ENCODE assay signal across 26 cellular contexts in genomic region chr11:116173946-116174911, GRCh38.
DNase-seq lines count a peak whose midpoint lies in the region; ATAC-seq and TF ChIP-seq lines count a peak whose summit lies in the region.
"Had no signal": no experiment of that assay in that cellular context is flagged by ENCODE, and none has a peak within 500 bp of the region (broad histone marks: within the 10 kb centered on the region; RNA-seq: fewer than 3 reads in every experiment).

No MANE protein-coding gene starts in this region.

- no peak for TF ChIP-seq CTCF in WTC11 (IDR thresholded peaks at IDR 0.05)
- no peak for TF ChIP-seq CTCF in type B pancreatic cell (conservative IDR thresholded peaks at IDR 0.05)

- no peaks in the 10 kb centered on the region for H3K27me3 Mint-ChIP-seq in activated CD8-positive, alpha-beta memory T cell treated with anti-CD3 and anti-CD28 coated beads, Interleukin-2, amount 10 ng/mL, durations not matched to agents 7 days and 5 days
- H3K27me3 Mint-ChIP-seq in WTC11 (ENCODE audit: low read depth) = no peaks in the 10 kb centered on the region; the same call in 1 of the 2 replicates
- H3K27me3 Mint-ChIP-seq in type B pancreatic cell = peaks cover 37% of the 10 kb centered on the region
- H3K27me3 Mint-ChIP-seq in natural killer cell treated with Interleukin-12 subunit alpha and Interleukin-12 subunit beta and Interleukin-15 and Interleukin-18, amount 100 ng/mL, for 72 hours = peaks cover 6 to 9% of the 10 kb centered on the region in 2 donors

- H3K4me1 Mint-ChIP-seq in activated CD8-positive, alpha-beta memory T cell treated with anti-CD3 and anti-CD28 coated beads, Interleukin-2, amount 10 ng/mL, durations not matched to agents 7 days and 5 days = no peaks in the 10 kb centered on the region
- peaks cover 53% of the 10 kb centered on the region for H3K4me1 Mint-ChIP-seq in WTC11
- H3K4me1 Mint-ChIP-seq in type B pancreatic cell (ENCODE audit: unreplicated experiment) = peaks cover 34% of the 10 kb centered on the region
- no peaks in the 10 kb centered on the region for H3K4me1 Mint-ChIP-seq in natural killer cell treated with Interleukin-12 subunit alpha and Interleukin-12 subunit beta and Interleukin-15 and Interleukin-18, amount 100 ng/mL, for 72 hours (ENCODE audit: low read depth in 2 of 2)
- H3K4me1 Mint-ChIP-seq: activated T-helper 17 cell treated with anti-CD3 and anti-CD28 coated beads, Interleukin-2, amount 50 U/mL, for 72 hours had no signal

- peak overlapping the region; percentile 19 for H3K27ac ChIP-seq in layer of hippocampus (ENCODE audit: low read depth, low read length)
- H3K27ac ChIP-seq: BLaER1, gastroesophageal sphincter, left ventricle myocardium inferior, SJCRH30, skin epidermis, transverse colon had no signal

- no peaks in the 10 kb centered on the region for H3K27me3 ChIP-seq in layer of hippocampus (ENCODE audit: control insufficient read depth, insufficient read depth, low read length)
- H3K27me3 ChIP-seq: BLaER1, MG63, SJCRH30, transverse colon had no signal

- CTCF ChIA-PET in activated CD8-positive, alpha-beta memory T cell treated with anti-CD3 and anti-CD28 coated beads, Interleukin-2, amount 10 ng/mL, durations not matched to agents 7 days and 5 days (lab: Charles Lee) = no interaction called here
- CTCF ChIA-PET in WTC11 (lab: Charles Lee) = interaction anchor here (0.5 to 10.5 kb wide), 10 partner anchors 9 to 224 kb away, joined by 3 to 70 read pairs (median 4); no protein-coding TSS in a partner anchor

- POLR2A ChIA-PET in WTC11 (lab: Charles Lee) = no interaction called here

- DNase-seq in activated CD8-positive, alpha-beta memory T cell treated with anti-CD3 and anti-CD28 coated beads for 24 hours = peak; percentile 24
- DNase-seq in activated CD8-positive, alpha-beta memory T cell treated with anti-CD3 and anti-CD28 coated beads, Interleukin-2, amount 10 ng/mL, durations not matched to agents 7 days and 5 days = no peak
- DNase-seq in WTC11 (ENCODE audit: low spot score) (no peak), type B pancreatic cell (ENCODE audit: extremely low spot score, unreplicated experiment) (peak; percentile 57), globus pallidus (ENCODE audit: low spot score) (no peak)
- no peak for DNase-seq in natural killer cell treated with Interleukin-12 subunit alpha and Interleukin-12 subunit beta and Interleukin-15 and Interleukin-18, amount 100 ng/mL, for 72 hours (ENCODE audit: low spot score)
- DNase-seq: activated CD4-positive, alpha-beta memory T cell treated with anti-CD3 and anti-CD28 coated beads for 36 hours; activated CD4-positive, CD25-positive, alpha-beta regulatory T cell; anterior cingulate cortex; cortex of kidney; DMS79 treated with DMSO at 0.1 percent for 48 hours; KG1; left ventricle myocardium inferior; MG63; NCI-H1417; NCI-H2029 treated with DMSO at 0.1 percent for 48 hours; NCI-H446 treated with DMSO at 0.1 percent for 48 hours; transverse colon had no signal

- no peak overlapping the region for H3K4me3 Mint-ChIP-seq in activated CD8-positive, alpha-beta memory T cell treated with anti-CD3 and anti-CD28 coated beads, Interleukin-2, amount 10 ng/mL, durations not matched to agents 7 days and 5 days
- no peak overlapping the region for H3K4me3 Mint-ChIP-seq in WTC11
- peak overlapping the region; percentile 39 for H3K4me3 Mint-ChIP-seq in type B pancreatic cell
- no peak overlapping the region for H3K4me3 Mint-ChIP-seq in natural killer cell treated with Interleukin-12 subunit alpha and Interleukin-12 subunit beta and Interleukin-15 and Interleukin-18, amount 100 ng/mL, for 72 hours
- H3K4me3 Mint-ChIP-seq: activated CD4-positive, alpha-beta memory T cell treated with anti-CD3 and anti-CD28 coated beads for 36 hours; activated naive CD8-positive, alpha-beta T cell; activated T-helper 17 cell treated with anti-CD3 and anti-CD28 coated beads, Interleukin-2, amount 50 U/mL, for 72 hours had no signal

- ATAC-seq in activated CD8-positive, alpha-beta memory T cell treated with anti-CD3 and anti-CD28 coated beads, Interleukin-2, amount 10 ng/mL, durations not matched to agents 7 days and 5 days = no peak
- ATAC-seq in WTC11 = peak; percentile 69
- no peak for ATAC-seq in natural killer cell treated with Interleukin-12 subunit alpha and Interleukin-12 subunit beta and Interleukin-15 and Interleukin-18, amount 100 ng/mL, for 72 hours
- no peak for ATAC-seq in HG03045 (IDR thresholded peaks at IDR 0.05; ENCODE audit: unreplicated experiment)
- ATAC-seq: activated T-helper 17 cell treated with anti-CD3 and anti-CD28 coated beads, Interleukin-2, amount 50 U/mL, for 72 hours; gastroesophageal sphincter had no signal

- no peak overlapping the region for H3K27ac Mint-ChIP-seq in activated CD8-positive, alpha-beta memory T cell treated with anti-CD3 and anti-CD28 coated beads, Interleukin-2, amount 10 ng/mL, durations not matched to agents 7 days and 5 days
- H3K27ac Mint-ChIP-seq in WTC11 (no peak overlapping the region), type B pancreatic cell (no peak overlapping the region)
- H3K27ac Mint-ChIP-seq in natural killer cell treated with Interleukin-12 subunit alpha and Interleukin-12 subunit beta and Interleukin-15 and Interleukin-18, amount 100 ng/mL, for 72 hours = no peak overlapping the region
- H3K27ac Mint-ChIP-seq: activated CD4-positive, alpha-beta memory T cell treated with anti-CD3 and anti-CD28 coated beads for 36 hours; activated naive CD8-positive, alpha-beta T cell; activated T-helper 17 cell treated with anti-CD3 and anti-CD28 coated beads, Interleukin-2, amount 50 U/mL, for 72 hours had no signal

- H3K36me3 Mint-ChIP-seq in activated CD8-positive, alpha-beta memory T cell treated with anti-CD3 and anti-CD28 coated beads, Interleukin-2, amount 10 ng/mL, durations not matched to agents 7 days and 5 days = no peaks in the 10 kb centered on the region
- H3K36me3 Mint-ChIP-seq in WTC11 (no peaks in the 10 kb centered on the region), type B pancreatic cell (no peaks in the 10 kb centered on the region)
- H3K36me3 Mint-ChIP-seq in natural killer cell treated with Interleukin-12 subunit alpha and Interleukin-12 subunit beta and Interleukin-15 and Interleukin-18, amount 100 ng/mL, for 72 hours = no peaks in the 10 kb centered on the region
- H3K36me3 Mint-ChIP-seq: activated CD4-positive, alpha-beta memory T cell treated with anti-CD3 and anti-CD28 coated beads for 36 hours; activated naive CD8-positive, alpha-beta T cell had no signal

- no peaks in the 10 kb centered on the region for H3K9me3 Mint-ChIP-seq in activated CD8-positive, alpha-beta memory T cell treated with anti-CD3 and anti-CD28 coated beads, Interleukin-2, amount 10 ng/mL, durations not matched to agents 7 days and 5 days (ENCODE audit: low read depth)
- H3K9me3 Mint-ChIP-seq in WTC11 (no peaks in the 10 kb centered on the region), type B pancreatic cell (no peaks in the 10 kb centered on the region)
- no peaks in the 10 kb centered on the region for H3K9me3 Mint-ChIP-seq in natural killer cell treated with Interleukin-12 subunit alpha and Interleukin-12 subunit beta and Interleukin-15 and Interleukin-18, amount 100 ng/mL, for 72 hours
- H3K9me3 Mint-ChIP-seq: activated CD4-positive, alpha-beta memory T cell treated with anti-CD3 and anti-CD28 coated beads for 36 hours; activated T-helper 17 cell treated with anti-CD3 and anti-CD28 coated beads, Interleukin-2, amount 50 U/mL, for 72 hours had no signal

TF ChIP-seq in WTC11, 78 proteins besides CTCF, POLR2A, EP300 and RAD21 (continues in another document):
- TF ChIP-seq GRHL2 (CRISPR knock-in tag; IDR thresholded peaks at IDR 0.05; ENCODE audit: insufficient replicate concordance, severe bottlenecking) = no peak
- no peak for TF ChIP-seq ZSCAN18 (CRISPR knock-in tag; IDR thresholded peaks at IDR 0.05)
- TF ChIP-seq FOXP4 (CRISPR knock-in tag; IDR thresholded peaks at IDR 0.05) = no peak
- TF ChIP-seq MYBL2 (CRISPR knock-in tag; IDR thresholded peaks at IDR 0.05) = no peak
- TF ChIP-seq TEAD1 (CRISPR knock-in tag; IDR thresholded peaks at IDR 0.05) = no peak
- TF ChIP-seq ATF2 (CRISPR knock-in tag; IDR thresholded peaks at IDR 0.05; ENCODE audit: borderline replicate concordance, low read depth) = no peak

Comparison
In these comparisons a context has a peak if more than half of its experiments do, and no peak if none do; other contexts are left out.
1. DNase-seq: peak in activated CD8-positive, alpha-beta memory T cell treated with anti-CD3 and anti-CD28 coated beads for 24 hours (single experiment) and type B pancreatic cell (single experiment); none in activated CD8-positive, alpha-beta memory T cell treated with anti-CD3 and anti-CD28 coated beads, Interleukin-2, amount 10 ng/mL, durations not matched to agents 7 days and 5 days (single experiment), WTC11 (single experiment), globus pallidus (single experiment) and natural killer cell treated with Interleukin-12 subunit alpha and Interleukin-12 subunit beta and Interleukin-15 and Interleukin-18, amount 100 ng/mL, for 72 hours (single experiment).